Comparison of ENCODE assay signal across 10 cellular contexts in the genomic region with DNA sequence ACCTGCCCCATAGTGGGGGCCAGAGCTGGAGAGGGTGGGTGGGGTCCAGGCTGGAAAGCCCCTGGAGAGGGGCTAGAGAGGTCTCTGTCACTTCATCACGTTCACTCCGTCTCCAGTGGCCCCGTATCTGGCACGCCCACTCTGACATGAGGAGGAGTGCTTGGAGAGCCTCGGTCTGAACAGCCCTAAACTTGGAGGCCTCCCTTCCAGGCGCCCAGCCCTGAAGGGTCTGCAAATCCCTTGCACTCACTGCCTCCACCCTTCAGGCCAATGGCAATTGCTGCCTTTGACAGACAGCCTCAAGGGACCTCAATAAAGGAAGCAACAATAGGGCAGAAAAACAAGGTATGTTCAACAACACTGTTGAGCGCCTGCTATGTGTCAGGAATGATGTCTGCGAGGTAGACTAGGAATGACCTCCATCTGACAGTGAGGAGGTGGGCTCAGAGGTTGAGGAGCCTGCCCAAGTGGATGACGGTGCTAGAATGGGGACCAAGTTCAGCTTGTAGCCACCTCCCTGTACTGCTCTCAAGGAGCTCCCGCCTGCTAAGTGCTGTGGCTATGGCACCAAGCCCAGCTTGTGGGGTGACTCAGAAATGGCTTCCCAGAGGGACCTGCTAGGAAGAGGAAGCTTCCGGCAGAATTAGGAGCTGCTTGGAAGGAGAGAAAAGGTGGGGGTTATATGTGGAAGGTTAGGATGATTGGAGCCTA. TPM values are rescaled to one million over a fixed set of nuclear protein-coding genes. Genes with fewer than 3 reads are reported as not detected.
DNase-seq lines count a peak whose midpoint lies in the region; ATAC-seq and TF ChIP-seq lines count a peak whose summit lies in the region.
"Had no signal": no experiment of that assay in that cellular context is flagged by ENCODE, and none has a peak within 500 bp of the region (broad histone marks: within the 10 kb centered on the region; RNA-seq: fewer than 3 reads in every experiment).

No MANE protein-coding gene starts in this region.

- no peak for TF ChIP-seq CTCF in AG09319 (IDR thresholded peaks at IDR 0.05; ENCODE audit: low read depth, low read length)
- TF ChIP-seq CTCF in kidney epithelial cell (IDR thresholded peaks at IDR 0.05; ENCODE audit: insufficient read depth, low read length, poor library complexity, severe bottlenecking) = no peak

- H3K27me3 ChIP-seq in adipocyte (replicated peaks; ENCODE audit: control insufficient read depth, insufficient read depth, low read length) (peaks cover 62% of the 10 kb centered on the region), kidney epithelial cell (ENCODE audit: control insufficient read depth, insufficient read depth, low read length) (peaks cover 14% of the 10 kb centered on the region)

- no peak overlapping the region for H3K4me3 ChIP-seq in adipocyte (ENCODE audit: low read length)
- H3K4me3 ChIP-seq in kidney epithelial cell (ENCODE audit: low read depth, low read length) = no peak overlapping the region

- DNase-seq in AG09319 (ENCODE audit: extremely low read depth, low read depth) (peak; percentile 14), HS-5 (ENCODE audit: low read depth) (peak; percentile 65), adipocyte (ENCODE audit: low read depth) (peak; percentile 54), kidney epithelial cell (ENCODE audit: low read depth) (peak; percentile 19), NCI-H2227 (lab: John Stamatoyannopoulos, UW; ENCODE audit: unreplicated experiment) (no peak), left colon (no peak), NCI-H748 treated with DMSO at 0.1 percent for 48 hours (lab: John Stamatoyannopoulos, UW) (no peak)
- DNase-seq: stimulated activated naive CD4-positive, alpha-beta T cell treated with Interleukin-2 at 50 U/mL for 16 hours had no signal

- intact Hi-C loops in left colon (cut with DNase I, micrococcal nuclease) = no loop called here

- H3K9ac ChIP-seq in adipocyte (ENCODE audit: low read length) = no peak overlapping the region
- H3K9ac ChIP-seq: parathyroid adenoma had no signal

- H3K36me3 ChIP-seq in adipocyte (ENCODE audit: control insufficient read depth, insufficient read depth, low read length, severe bottlenecking) = no peaks in the 10 kb centered on the region
- H3K36me3 ChIP-seq in kidney epithelial cell (ENCODE audit: control insufficient read depth, insufficient read depth, low read length) = no peaks in the 10 kb centered on the region

- no peaks in the 10 kb centered on the region for H3K9me3 ChIP-seq in adipocyte (ENCODE audit: control insufficient read depth, low read length)

- ATAC-seq in left colon (no peak), GM21447 (IDR thresholded peaks at IDR 0.05; ENCODE audit: unreplicated experiment) (no peak)

- H3K4me1 ChIP-seq in adipocyte (ENCODE audit: control insufficient read depth, insufficient read depth, low read length) = peaks cover 11% of the 10 kb centered on the region
- H3K4me1 ChIP-seq: parathyroid adenoma had no signal

RNA-seq across cellular contexts. Expression of gene EPX, which starts 2.9 kb away (rescaled TPM):
- total RNA-seq in kidney epithelial cell (not detected in 2 replicates), left colon (not detected)

RNA-seq across cellular contexts. Expression of gene OR4D2, which starts 22.8 kb away (rescaled TPM):
- total RNA-seq in kidney epithelial cell (not detected in 2 replicates), left colon (not detected)

RNA-seq across cellular contexts. Expression of gene MKS1, which starts 29.5 kb away (rescaled TPM):
- 16.8 and 17.5 TPM in 2 replicates for total RNA-seq in kidney epithelial cell
- total RNA-seq in left colon = 10 to 100 TPM; 12.5 to 15.0 TPM

RNA-seq across cellular contexts. Expression of gene OR4D1, which starts 41.4 kb away (rescaled TPM):
- total RNA-seq in kidney epithelial cell (not detected in 2 replicates), left colon (not detected)

RNA-seq across cellular contexts. Expression of gene LPO, which starts 48.8 kb away (rescaled TPM):
- total RNA-seq in kidney epithelial cell = 0.17 and 0.48 TPM in 2 replicates
- not detected for total RNA-seq in left colon

Comparison
In these comparisons a context has a peak if more than half of its experiments do, and no peak if none do; other contexts are left out.
1. DNase-seq: peak in AG09319 (single experiment), HS-5 (single experiment), adipocyte (single experiment) and kidney epithelial cell (single experiment); none in NCI-H2227 (single experiment), left colon (0 of 2) and NCI-H748 treated with DMSO at 0.1 percent for 48 hours (single experiment).